8 cellular contexts compared by ENCODE assay signal in the genomic region with DNA sequence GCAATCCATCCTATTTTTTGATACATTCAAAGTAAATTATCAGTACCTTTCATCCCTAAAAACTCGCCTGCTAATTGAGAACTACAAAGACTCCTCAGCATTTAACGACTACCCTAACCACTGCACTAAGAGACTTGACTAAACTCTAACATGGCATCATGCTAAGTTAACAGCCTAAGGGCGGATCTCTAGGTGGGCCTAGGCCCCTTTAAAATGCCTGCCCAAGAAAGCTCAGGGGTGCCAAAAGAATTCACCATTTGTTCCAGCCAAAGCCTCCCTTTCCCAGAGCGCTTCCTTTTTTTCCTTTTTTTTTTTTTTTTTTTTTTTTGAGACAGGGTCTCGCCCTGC. TPM values are rescaled to one million over a fixed set of nuclear protein-coding genes. Genes with fewer than 3 reads are reported as not detected.
A peak's percentile ranks its signal among the peaks of the same experiment; 100 is the strongest.
DNase-seq lines count a peak whose midpoint lies in the region; ATAC-seq lines count a peak whose summit lies in the region.

No MANE protein-coding gene starts in this region.

- DNase-seq in Right ventricle myocardium inferior (ENCODE audit: missing footprints) (no peak), cardiac septum (ENCODE audit: low spot score) (no peak), CD1c-positive myeloid dendritic cell (ENCODE audit: extremely low spot score) (no peak), LoVo (ENCODE audit: low spot score) (no peak)
- no peak for DNase-seq in activated T-helper 1 cell treated with anti-CD3 and anti-CD28 coated beads, Interleukin-12 subunit alpha, Interleukin-12 subunit beta, Interleukin-2, Interleukin-4 antibody, amounts not matched to agents 30 ng/mL and 10 ng/mL and 1 ng/mL, durations not matched to agents 14 hours and 24 hours and 36 hours (ENCODE audit: low spot score)
- DNase-seq in activated CD4-positive, CD25-positive, alpha-beta regulatory T cell (lab: John Stamatoyannopoulos, UW): no peak

- H3K9me3 ChIP-seq in iPS-15b (ENCODE audit: control insufficient read depth, insufficient read depth, low read length) (no peaks in the 10 kb centered on the region), stomach smooth muscle (ENCODE audit: control insufficient read depth in 2 of 2, low read length in 2 of 2) (no peaks in the 10 kb centered on the region)

- H3K9me3 Mint-ChIP-seq in activated T-helper 1 cell treated with anti-CD3 and anti-CD28 coated beads, Interleukin-12 subunit alpha, Interleukin-12 subunit beta, Interleukin-2, Interleukin-4 antibody, amounts not matched to agents 30 ng/mL and 10 ng/mL and 1 ng/mL, durations not matched to agents 14 hours and 24 hours and 36 hours: no peaks in the 10 kb centered on the region

- peaks cover 4% of the 10 kb centered on the region for H3K4me1 ChIP-seq in iPS-15b (ENCODE audit: control insufficient read depth, insufficient read depth, low read length)
- H3K4me1 ChIP-seq in stomach smooth muscle (ENCODE audit: control insufficient read depth, insufficient read depth, low read length): peaks cover 15% of the 10 kb centered on the region

- H3K9ac ChIP-seq in iPS-15b (ENCODE audit: low read depth, low read length): peak overlapping the region; percentile 55
- peak overlapping the region; percentile 63 to 92 for H3K9ac ChIP-seq in stomach smooth muscle (ENCODE audit: low read length in 2 of 2)

- peak overlapping the region; percentile 94 for H3K4me3 Mint-ChIP-seq in activated T-helper 1 cell treated with anti-CD3 and anti-CD28 coated beads, Interleukin-12 subunit alpha, Interleukin-12 subunit beta, Interleukin-2, Interleukin-4 antibody, amounts not matched to agents 30 ng/mL and 10 ng/mL and 1 ng/mL, durations not matched to agents 14 hours and 24 hours and 36 hours

- ATAC-seq in Right ventricle myocardium inferior: peak; percentile 24

- H3K36me3 Mint-ChIP-seq in activated T-helper 1 cell treated with anti-CD3 and anti-CD28 coated beads, Interleukin-12 subunit alpha, Interleukin-12 subunit beta, Interleukin-2, Interleukin-4 antibody, amounts not matched to agents 30 ng/mL and 10 ng/mL and 1 ng/mL, durations not matched to agents 14 hours and 24 hours and 36 hours (ENCODE audit: low read depth): peaks cover 2% of the 10 kb centered on the region

- H3K27me3 Mint-ChIP-seq in activated T-helper 1 cell treated with anti-CD3 and anti-CD28 coated beads, Interleukin-12 subunit alpha, Interleukin-12 subunit beta, Interleukin-2, Interleukin-4 antibody, amounts not matched to agents 30 ng/mL and 10 ng/mL and 1 ng/mL, durations not matched to agents 14 hours and 24 hours and 36 hours (ENCODE audit: insufficient read depth): peaks cover 4% of the 10 kb centered on the region

- no peaks in the 10 kb centered on the region for H3K36me3 ChIP-seq in iPS-15b (ENCODE audit: control insufficient read depth, insufficient read depth, low read length)
- no peaks in the 10 kb centered on the region for H3K36me3 ChIP-seq in stomach smooth muscle (ENCODE audit: control insufficient read depth in 2 of 2, insufficient read depth in 2 of 2, low read length in 2 of 2)

- H3K4me3 ChIP-seq in iPS-15b (ENCODE audit: low read depth, low read length) (peak overlapping the region; percentile 71), stomach smooth muscle (ENCODE audit: low read length in 2 of 2) (peak overlapping the region; percentile 79 to 91)

- H3K27ac Mint-ChIP-seq in activated T-helper 1 cell treated with anti-CD3 and anti-CD28 coated beads, Interleukin-12 subunit alpha, Interleukin-12 subunit beta, Interleukin-2, Interleukin-4 antibody, amounts not matched to agents 30 ng/mL and 10 ng/mL and 1 ng/mL, durations not matched to agents 14 hours and 24 hours and 36 hours: peak overlapping the region; percentile 96

- H3K27ac ChIP-seq in stomach smooth muscle (ENCODE audit: low read length): peak overlapping the region; percentile 75

- H3K27me3 ChIP-seq in iPS-15b (ENCODE audit: control insufficient read depth, insufficient read depth, low read length): no peaks in the 10 kb centered on the region
- H3K27me3 ChIP-seq in stomach smooth muscle (ENCODE audit: control insufficient read depth in 1 of 2, insufficient read depth in 2 of 2, low read length in 2 of 2): no peaks in the 10 kb centered on the region

- H3K4me1 Mint-ChIP-seq in activated T-helper 1 cell treated with anti-CD3 and anti-CD28 coated beads, Interleukin-12 subunit alpha, Interleukin-12 subunit beta, Interleukin-2, Interleukin-4 antibody, amounts not matched to agents 30 ng/mL and 10 ng/mL and 1 ng/mL, durations not matched to agents 14 hours and 24 hours and 36 hours (ENCODE audit: low read depth): peaks cover 22% of the 10 kb centered on the region

- intact Hi-C loops in Right ventricle myocardium inferior (cut with DNase I) (loop anchor here (2.0 to 5.0 kb wide), 2 partner anchors 64 to 125 kb away; partner anchors contain the start of genes GLT8D1, SPCS1 and STIMATE), cardiac septum (cut with DNase I) (loop anchor here (5.0 kb wide), 1 partner anchor 121 kb away; no protein-coding TSS in a partner anchor)
- intact Hi-C loops in activated T-helper 1 cell treated with anti-CD3 and anti-CD28 coated beads, Interleukin-12 subunit alpha, Interleukin-12 subunit beta, Interleukin-2, Interleukin-4 antibody, amounts not matched to agents 30 ng/mL and 10 ng/mL and 1 ng/mL, durations not matched to agents 14 hours and 24 hours and 36 hours (cut with micrococcal nuclease): loop anchor here (1.0 to 5.0 kb wide), 4 partner anchors 85 to 301 kb away; partner anchors contain the start of genes GNL3 and STIMATE

RNA-seq across cellular contexts. Expression of gene NEK4, which starts 0.6 kb away (rescaled TPM):
- total RNA-seq in Right ventricle myocardium inferior: 20.4 TPM
- 17.1 TPM for total RNA-seq in cardiac septum
- total RNA-seq in activated T-helper 1 cell treated with anti-CD3 and anti-CD28 coated beads, Interleukin-12 subunit alpha, Interleukin-12 subunit beta, Interleukin-2, Interleukin-4 antibody, amounts not matched to agents 30 ng/mL and 10 ng/mL and 1 ng/mL, durations not matched to agents 14 hours and 24 hours and 36 hours: 27.8 and 32.9 TPM in 2 replicates

RNA-seq across cellular contexts. Expression of gene ITIH1, which starts 6.1 kb away (rescaled TPM):
- total RNA-seq in Right ventricle myocardium inferior: not detected
- total RNA-seq in cardiac septum: 0.35 TPM
- not detected in 2 replicates for total RNA-seq in activated T-helper 1 cell treated with anti-CD3 and anti-CD28 coated beads, Interleukin-12 subunit alpha, Interleukin-12 subunit beta, Interleukin-2, Interleukin-4 antibody, amounts not matched to agents 30 ng/mL and 10 ng/mL and 1 ng/mL, durations not matched to agents 14 hours and 24 hours and 36 hours

RNA-seq across cellular contexts. Expression of gene ITIH3, which starts 23.3 kb away (rescaled TPM):
- total RNA-seq in Right ventricle myocardium inferior (0.43 TPM), cardiac septum (0.78 TPM)
- 0.42 TPM in 1 of 2 replicates, not detected in the other for total RNA-seq in activated T-helper 1 cell treated with anti-CD3 and anti-CD28 coated beads, Interleukin-12 subunit alpha, Interleukin-12 subunit beta, Interleukin-2, Interleukin-4 antibody, amounts not matched to agents 30 ng/mL and 10 ng/mL and 1 ng/mL, durations not matched to agents 14 hours and 24 hours and 36 hours

RNA-seq across cellular contexts. Expression of gene ITIH4, which starts 59.2 kb away (rescaled TPM):
- 5.0 TPM for total RNA-seq in Right ventricle myocardium inferior
- total RNA-seq in cardiac septum: 3.2 TPM
- 3.1 and 4.8 TPM in 2 replicates for total RNA-seq in activated T-helper 1 cell treated with anti-CD3 and anti-CD28 coated beads, Interleukin-12 subunit alpha, Interleukin-12 subunit beta, Interleukin-2, Interleukin-4 antibody, amounts not matched to agents 30 ng/mL and 10 ng/mL and 1 ng/mL, durations not matched to agents 14 hours and 24 hours and 36 hours
